Comparison of ENCODE assay signal across 11 cellular contexts in the genomic region with DNA sequence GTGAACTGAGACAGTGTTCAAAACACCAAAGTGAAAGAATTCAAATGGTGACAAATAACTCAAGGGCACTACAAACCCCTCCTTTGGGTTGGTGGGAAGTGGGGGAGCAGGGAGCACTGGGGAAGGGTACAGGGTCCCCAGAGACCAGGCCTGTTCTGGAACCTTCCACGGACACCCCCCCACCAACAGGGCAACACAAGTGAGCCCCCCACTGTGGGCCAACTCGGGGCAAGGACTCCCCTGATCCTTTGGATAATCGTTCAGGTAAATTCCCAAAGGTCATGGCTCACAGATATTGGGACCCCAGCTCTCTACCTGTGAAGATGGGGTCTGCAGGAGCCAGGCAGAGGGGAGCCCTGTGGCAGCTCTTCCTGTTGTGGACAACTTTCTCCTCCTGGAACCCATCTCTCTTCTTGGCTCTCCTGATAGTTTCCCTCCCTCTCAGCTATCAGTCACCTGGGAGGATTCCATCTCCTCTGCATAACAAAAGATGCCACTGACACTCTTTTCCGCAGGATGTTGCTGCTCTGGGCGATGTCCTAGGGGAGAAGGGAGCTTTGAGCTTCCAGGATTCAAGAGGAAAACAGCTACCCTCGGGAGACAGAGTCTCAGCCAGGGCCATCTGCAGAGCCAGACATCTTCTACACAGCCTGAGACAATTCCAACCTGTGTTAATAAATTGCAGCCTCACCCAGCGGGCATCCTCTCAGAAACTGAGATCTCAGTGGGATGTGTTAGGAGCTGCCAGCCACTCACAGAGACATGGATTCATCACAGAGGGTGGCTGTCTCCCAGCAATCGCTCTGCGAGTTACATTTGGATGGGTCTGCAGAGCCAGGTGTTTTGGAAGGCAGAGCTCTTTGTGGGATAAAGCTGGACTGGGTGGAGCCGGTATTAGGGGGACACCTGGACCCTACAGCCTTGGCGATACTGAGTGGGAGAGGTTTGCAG. TPM values are rescaled to one million over a fixed set of nuclear protein-coding genes. Genes with fewer than 3 reads are reported as not detected.
DNase-seq lines count a peak whose midpoint lies in the region; ATAC-seq lines count a peak whose summit lies in the region.
"Had no signal": no experiment of that assay in that cellular context is flagged by ENCODE, and none has a peak within 500 bp of the region (broad histone marks: within the 10 kb centered on the region; RNA-seq: fewer than 3 reads in every experiment).

No MANE protein-coding gene starts in this region.

- peaks cover 0 to 80% (median 11%) of the 10 kb centered on the region in 3 donors for H3K36me3 Mint-ChIP-seq in CD8-positive, alpha-beta memory T cell
- H3K36me3 Mint-ChIP-seq in activated T-helper 1 cell treated with anti-CD3 and anti-CD28 coated beads, Interleukin-12 subunit alpha, Interleukin-12 subunit beta, Interleukin-2, Interleukin-4 antibody, amounts not matched to agents 30 ng/mL and 10 ng/mL and 1 ng/mL, durations not matched to agents 14 hours and 24 hours and 36 hours (ENCODE audit: low read depth) = peaks cover 43% of the 10 kb centered on the region
- peaks cover 4 to 46% (median 12%) of the 10 kb centered on the region in 5 donors for H3K36me3 Mint-ChIP-seq in naive thymus-derived CD4-positive, alpha-beta T cell

- H3K9me3 Mint-ChIP-seq in CD8-positive, alpha-beta memory T cell = no peaks in the 10 kb centered on the region
- no peaks in the 10 kb centered on the region for H3K9me3 Mint-ChIP-seq in activated T-helper 1 cell treated with anti-CD3 and anti-CD28 coated beads, Interleukin-12 subunit alpha, Interleukin-12 subunit beta, Interleukin-2, Interleukin-4 antibody, amounts not matched to agents 30 ng/mL and 10 ng/mL and 1 ng/mL, durations not matched to agents 14 hours and 24 hours and 36 hours
- H3K9me3 Mint-ChIP-seq in naive thymus-derived CD4-positive, alpha-beta T cell = no peaks in the 10 kb centered on the region
- H3K9me3 Mint-ChIP-seq: IgD-negative memory B cell had no signal

- peaks cover 9% of the 10 kb centered on the region for H3K36me3 ChIP-seq in CD8-positive, alpha-beta memory T cell (ENCODE audit: insufficient read depth, low read length)
- no peaks in the 10 kb centered on the region for H3K36me3 ChIP-seq in KOPT-K1 (ENCODE audit: insufficient read depth, low read length)
- peaks cover 0 to 24% (median 0%) of the 10 kb centered on the region in 3 experiments for H3K36me3 ChIP-seq in naive thymus-derived CD4-positive, alpha-beta T cell (ENCODE audit: control insufficient read depth in 2 of 3, insufficient read depth in 3 of 3, low read length in 3 of 3)

- DNase-seq in CD8-positive, alpha-beta memory T cell = no peak
- no peak for DNase-seq in activated T-helper 1 cell treated with anti-CD3 and anti-CD28 coated beads, Interleukin-12 subunit alpha, Interleukin-12 subunit beta, Interleukin-2, Interleukin-4 antibody, amounts not matched to agents 30 ng/mL and 10 ng/mL and 1 ng/mL, durations not matched to agents 14 hours and 24 hours and 36 hours (ENCODE audit: low spot score)
- no peak for DNase-seq in naive thymus-derived CD4-positive, alpha-beta T cell
- DNase-seq in stimulated activated naive CD4-positive, alpha-beta T cell treated with Interleukin-2 at 50 U/mL for 16 hours (lab: John Stamatoyannopoulos, UW) = no peak
- no peak for DNase-seq in inferior parietal cortex (ENCODE audit: extremely low spot score)
- no peak for DNase-seq in D341Med (ENCODE audit: low spot score)
- DNase-seq: stimulated activated CD4-positive, alpha-beta T cell treated with anti-CD3 and anti-CD28 coated beads, Interleukin-2, amount 100 ng/mL, for 48 hours had no signal

- H3K9me3 ChIP-seq in CD8-positive, alpha-beta memory T cell (ENCODE audit: low read length) = no peaks in the 10 kb centered on the region
- no peaks in the 10 kb centered on the region for H3K9me3 ChIP-seq in KOPT-K1 (ENCODE audit: insufficient read depth, low read length, poor library complexity, severe bottlenecking)
- H3K9me3 ChIP-seq in naive thymus-derived CD4-positive, alpha-beta T cell (ENCODE audit: control insufficient read depth in 2 of 3, low read length in 3 of 3) = no peaks in the 10 kb centered on the region

- POLR2A ChIA-PET in CD8-positive, alpha-beta memory T cell (lab: Charles Lee) = interaction anchor here (1.1 kb wide), 1 partner anchor 26 kb away, joined by 6 read pairs; no protein-coding TSS in a partner anchor
- POLR2A ChIA-PET in naive thymus-derived CD4-positive, alpha-beta T cell (lab: Charles Lee) = interaction anchor here (0.7 to 5.6 kb wide), 5 partner anchors 10 to 44 kb away, joined by 3 to 35 read pairs (median 5); a partner anchor contains a TSS

- H3K27me3 Mint-ChIP-seq in CD8-positive, alpha-beta memory T cell = no peaks in the 10 kb centered on the region
- no peaks in the 10 kb centered on the region for H3K27me3 Mint-ChIP-seq in activated T-helper 1 cell treated with anti-CD3 and anti-CD28 coated beads, Interleukin-12 subunit alpha, Interleukin-12 subunit beta, Interleukin-2, Interleukin-4 antibody, amounts not matched to agents 30 ng/mL and 10 ng/mL and 1 ng/mL, durations not matched to agents 14 hours and 24 hours and 36 hours (ENCODE audit: insufficient read depth)
- no peaks in the 10 kb centered on the region for H3K27me3 Mint-ChIP-seq in naive thymus-derived CD4-positive, alpha-beta T cell
- H3K27me3 Mint-ChIP-seq: IgD-negative memory B cell had no signal

- no peak overlapping the region for H3K4me3 ChIP-seq in CD8-positive, alpha-beta memory T cell (ENCODE audit: low read length)
- no peak overlapping the region for H3K4me3 ChIP-seq in naive thymus-derived CD4-positive, alpha-beta T cell (ENCODE audit: low read length)

- H3K27me3 ChIP-seq in CD8-positive, alpha-beta memory T cell (ENCODE audit: insufficient read depth, low read length, poor library complexity, severe bottlenecking) = no peaks in the 10 kb centered on the region
- no peaks in the 10 kb centered on the region for H3K27me3 ChIP-seq in naive thymus-derived CD4-positive, alpha-beta T cell (ENCODE audit: control insufficient read depth in 2 of 2, insufficient read depth in 2 of 2, low read length in 2 of 2)

- H3K4me3 Mint-ChIP-seq in CD8-positive, alpha-beta memory T cell = peak overlapping the region in 5 of 7 donors; percentile 28 to 62 (median 52)
- no peak overlapping the region for H3K4me3 Mint-ChIP-seq in activated T-helper 1 cell treated with anti-CD3 and anti-CD28 coated beads, Interleukin-12 subunit alpha, Interleukin-12 subunit beta, Interleukin-2, Interleukin-4 antibody, amounts not matched to agents 30 ng/mL and 10 ng/mL and 1 ng/mL, durations not matched to agents 14 hours and 24 hours and 36 hours
- peak overlapping the region in 2 of 10 donors; percentile 51 to 81 for H3K4me3 Mint-ChIP-seq in naive thymus-derived CD4-positive, alpha-beta T cell
- H3K4me3 Mint-ChIP-seq: IgD-negative memory B cell had no signal

- ATAC-seq in naive thymus-derived CD4-positive, alpha-beta T cell = no peak
- no peak for ATAC-seq in HG02981 (IDR thresholded peaks at IDR 0.05; ENCODE audit: unreplicated experiment)

- intact Hi-C loops in activated T-helper 1 cell treated with anti-CD3 and anti-CD28 coated beads, Interleukin-12 subunit alpha, Interleukin-12 subunit beta, Interleukin-2, Interleukin-4 antibody, amounts not matched to agents 30 ng/mL and 10 ng/mL and 1 ng/mL, durations not matched to agents 14 hours and 24 hours and 36 hours (cut with micrococcal nuclease) = no loop called here
- intact Hi-C loops in naive thymus-derived CD4-positive, alpha-beta T cell (cut with micrococcal nuclease) = loop anchor here in 1 of 2 donors (5.0 kb wide), 1 partner anchor 35 kb away; a partner anchor contains a TSS

- peaks cover 84 to 98% (median 96%) of the 10 kb centered on the region in 3 donors for H3K4me1 Mint-ChIP-seq in CD8-positive, alpha-beta memory T cell
- H3K4me1 Mint-ChIP-seq in activated T-helper 1 cell treated with anti-CD3 and anti-CD28 coated beads, Interleukin-12 subunit alpha, Interleukin-12 subunit beta, Interleukin-2, Interleukin-4 antibody, amounts not matched to agents 30 ng/mL and 10 ng/mL and 1 ng/mL, durations not matched to agents 14 hours and 24 hours and 36 hours (ENCODE audit: low read depth) = peaks cover 80% of the 10 kb centered on the region
- H3K4me1 Mint-ChIP-seq in naive thymus-derived CD4-positive, alpha-beta T cell = peaks cover 72 to 95% (median 89%) of the 10 kb centered on the region in 7 donors

- peak overlapping the region; percentile 64 to 94 (median 80) for H3K27ac Mint-ChIP-seq in CD8-positive, alpha-beta memory T cell
- H3K27ac Mint-ChIP-seq in activated T-helper 1 cell treated with anti-CD3 and anti-CD28 coated beads, Interleukin-12 subunit alpha, Interleukin-12 subunit beta, Interleukin-2, Interleukin-4 antibody, amounts not matched to agents 30 ng/mL and 10 ng/mL and 1 ng/mL, durations not matched to agents 14 hours and 24 hours and 36 hours = peak overlapping the region; percentile 66
- peak overlapping the region; percentile 32 to 98 (median 82) for H3K27ac Mint-ChIP-seq in naive thymus-derived CD4-positive, alpha-beta T cell

- H3K27ac ChIP-seq in CD8-positive, alpha-beta memory T cell (ENCODE audit: low read depth, low read length) = no peak overlapping the region
- peak overlapping the region; percentile 22 for H3K27ac ChIP-seq in KOPT-K1 (ENCODE audit: low read depth, low read length, poor library complexity, severe bottlenecking)
- H3K27ac ChIP-seq in naive thymus-derived CD4-positive, alpha-beta T cell (ENCODE audit: low read depth, low read length) = no peak overlapping the region
- H3K27ac ChIP-seq: VCaP had no signal

- peaks cover 77% of the 10 kb centered on the region for H3K4me1 ChIP-seq in CD8-positive, alpha-beta memory T cell (ENCODE audit: insufficient read depth, low read length)
- H3K4me1 ChIP-seq in naive thymus-derived CD4-positive, alpha-beta T cell (ENCODE audit: control insufficient read depth in 2 of 2, insufficient read depth in 2 of 2, low read length in 2 of 2) = peaks cover 67 to 71% of the 10 kb centered on the region in 2 donors

- CTCF ChIA-PET in CD8-positive, alpha-beta memory T cell (lab: Charles Lee) = interaction anchor here (0.6 to 1.5 kb wide), 9 partner anchors 14 to 141 kb away, joined by 3 to 5 read pairs (median 3); no protein-coding TSS in a partner anchor
- CTCF ChIA-PET in naive thymus-derived CD4-positive, alpha-beta T cell (lab: Charles Lee) = interaction anchor here (1.4 kb wide), 1 partner anchor 97 kb away, joined by 6 read pairs; no protein-coding TSS in a partner anchor

RNA-seq across cellular contexts. Expression of a gene that starts 35.4 kb away (rescaled TPM):
- total RNA-seq in CD8-positive, alpha-beta memory T cell = 10 to 100 TPM; 59.5 to 60.0 TPM
- polyA plus RNA-seq in CD8-positive, alpha-beta memory T cell = 196 TPM
- 57.3 and 63.6 TPM in 2 replicates for total RNA-seq in activated T-helper 1 cell treated with anti-CD3 and anti-CD28 coated beads, Interleukin-12 subunit alpha, Interleukin-12 subunit beta, Interleukin-2, Interleukin-4 antibody, amounts not matched to agents 30 ng/mL and 10 ng/mL and 1 ng/mL, durations not matched to agents 14 hours and 24 hours and 36 hours
- 100 to 1,000 TPM in 3 of 5 experiments, 10 to 100 TPM in 2; 88.3 to 152 (median 116) TPM for total RNA-seq in naive thymus-derived CD4-positive, alpha-beta T cell
- 100 to 1,000 TPM in 1 of 2 donors, 10 to 100 TPM in 1; 96.4 to 107 TPM for polyA plus RNA-seq in naive thymus-derived CD4-positive, alpha-beta T cell
